In genomic region chr3:9933561-9934234, GRCh38 we compare ENCODE assay signal across 2 cellular contexts.
TF ChIP-seq lines count a peak whose summit lies in the region.

Gene CRELD1, plus strand, starts transcription at chr3:9933834. Its CDS starts 605 bp downstream, at chr3:9934439.

TF ChIP-seq in HCT116, 20 proteins besides CTCF, POLR2A, EP300 and RAD21 (continued from another document):
- TF ChIP-seq YY1 (IDR thresholded peaks at IDR 0.05; ENCODE audit: extremely low read depth, insufficient replicate concordance, low read depth, low read length), result no peak
- no peak for TF ChIP-seq ZFX (IDR thresholded peaks at IDR 0.05)
- TF ChIP-seq SIN3A (IDR thresholded peaks at IDR 0.05; ENCODE audit: low read depth), result peak; percentile 94
- TF ChIP-seq TCF7L2 (IDR thresholded peaks at IDR 0.05; ENCODE audit: borderline replicate concordance, extremely low read depth, insufficient read depth, insufficient read length), result peak; percentile 91
- peak; percentile 95 for TF ChIP-seq MAX (IDR thresholded peaks at IDR 0.05)
- no peak for TF ChIP-seq ZNF274 (IDR thresholded peaks at IDR 0.05; ENCODE audit: low read depth, low read length)
- TF ChIP-seq POLR2AphosphoS5 (IDR thresholded peaks at IDR 0.05; ENCODE audit: low read depth, low read length), result peak; percentile 83
- TF ChIP-seq SP1 (IDR thresholded peaks at IDR 0.05; ENCODE audit: low read depth), result peak; percentile 87
- TF ChIP-seq, protein P1, sequence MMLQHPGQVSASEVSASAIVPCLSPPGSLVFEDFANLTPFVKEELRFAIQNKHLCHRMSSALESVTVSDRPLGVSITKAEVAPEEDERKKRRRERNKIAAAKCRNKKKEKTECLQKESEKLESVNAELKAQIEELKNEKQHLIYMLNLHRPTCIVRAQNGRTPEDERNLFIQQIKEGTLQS (IDR thresholded peaks at IDR 0.05), result no peak

TF ChIP-seq in SK-N-SH, 30 proteins besides CTCF, POLR2A, EP300 and RAD21 (continued from another document):
- TF ChIP-seq, protein P2, sequence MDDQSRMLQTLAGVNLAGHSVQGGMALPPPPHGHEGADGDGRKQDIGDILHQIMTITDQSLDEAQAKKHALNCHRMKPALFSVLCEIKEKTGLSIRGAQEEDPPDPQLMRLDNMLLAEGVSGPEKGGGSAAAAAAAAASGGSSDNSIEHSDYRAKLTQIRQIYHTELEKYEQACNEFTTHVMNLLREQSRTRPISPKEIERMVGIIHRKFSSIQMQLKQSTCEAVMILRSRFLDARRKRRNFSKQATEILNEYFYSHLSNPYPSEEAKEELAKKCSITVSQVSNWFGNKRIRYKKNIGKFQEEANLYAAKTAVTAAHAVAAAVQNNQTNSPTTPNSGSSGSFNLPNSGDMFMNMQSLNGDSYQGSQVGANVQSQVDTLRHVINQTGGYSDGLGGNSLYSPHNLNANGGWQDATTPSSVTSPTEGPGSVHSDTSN (IDR thresholded peaks at IDR 0.05), result no peak
- no peak; the same call in 1 of the 2 replicates for TF ChIP-seq IRF3 (IDR thresholded peaks at IDR 0.05; ENCODE audit: low read depth, low read length)
- TF ChIP-seq, protein P3, sequence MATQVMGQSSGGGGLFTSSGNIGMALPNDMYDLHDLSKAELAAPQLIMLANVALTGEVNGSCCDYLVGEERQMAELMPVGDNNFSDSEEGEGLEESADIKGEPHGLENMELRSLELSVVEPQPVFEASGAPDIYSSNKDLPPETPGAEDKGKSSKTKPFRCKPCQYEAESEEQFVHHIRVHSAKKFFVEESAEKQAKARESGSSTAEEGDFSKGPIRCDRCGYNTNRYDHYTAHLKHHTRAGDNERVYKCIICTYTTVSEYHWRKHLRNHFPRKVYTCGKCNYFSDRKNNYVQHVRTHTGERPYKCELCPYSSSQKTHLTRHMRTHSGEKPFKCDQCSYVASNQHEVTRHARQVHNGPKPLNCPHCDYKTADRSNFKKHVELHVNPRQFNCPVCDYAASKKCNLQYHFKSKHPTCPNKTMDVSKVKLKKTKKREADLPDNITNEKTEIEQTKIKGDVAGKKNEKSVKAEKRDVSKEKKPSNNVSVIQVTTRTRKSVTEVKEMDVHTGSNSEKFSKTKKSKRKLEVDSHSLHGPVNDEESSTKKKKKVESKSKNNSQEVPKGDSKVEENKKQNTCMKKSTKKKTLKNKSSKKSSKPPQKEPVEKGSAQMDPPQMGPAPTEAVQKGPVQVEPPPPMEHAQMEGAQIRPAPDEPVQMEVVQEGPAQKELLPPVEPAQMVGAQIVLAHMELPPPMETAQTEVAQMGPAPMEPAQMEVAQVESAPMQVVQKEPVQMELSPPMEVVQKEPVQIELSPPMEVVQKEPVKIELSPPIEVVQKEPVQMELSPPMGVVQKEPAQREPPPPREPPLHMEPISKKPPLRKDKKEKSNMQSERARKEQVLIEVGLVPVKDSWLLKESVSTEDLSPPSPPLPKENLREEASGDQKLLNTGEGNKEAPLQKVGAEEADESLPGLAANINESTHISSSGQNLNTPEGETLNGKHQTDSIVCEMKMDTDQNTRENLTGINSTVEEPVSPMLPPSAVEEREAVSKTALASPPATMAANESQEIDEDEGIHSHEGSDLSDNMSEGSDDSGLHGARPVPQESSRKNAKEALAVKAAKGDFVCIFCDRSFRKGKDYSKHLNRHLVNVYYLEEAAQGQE (IDR thresholded peaks at IDR 0.05; ENCODE audit: low read depth, low read length), result no peak
- peak; percentile 74 for TF ChIP-seq CHD2 (IDR thresholded peaks at IDR 0.05; ENCODE audit: low read length, partially characterized antibody)
- TF ChIP-seq GABPA (IDR thresholded peaks at IDR 0.05; ENCODE audit: low read depth), result peak; percentile 61
- TF ChIP-seq FOXM1 (IDR thresholded peaks at IDR 0.05; ENCODE audit: low read depth), result no peak
- TF ChIP-seq RXRA (IDR thresholded peaks at IDR 0.05; ENCODE audit: borderline replicate concordance, low read depth), result no peak
- TF ChIP-seq USF2 (IDR thresholded peaks at IDR 0.05; ENCODE audit: borderline replicate concordance, low read depth, low read length), result no peak
- TF ChIP-seq TEAD4 (IDR thresholded peaks at IDR 0.05; ENCODE audit: borderline replicate concordance, insufficient read depth), result no peak
- no peak for TF ChIP-seq SMC3 (IDR thresholded peaks at IDR 0.05; ENCODE audit: low read depth, low read length)
- no peak for TF ChIP-seq YY1 (IDR thresholded peaks at IDR 0.05; ENCODE audit: low read depth)
- TF ChIP-seq RFX5 (IDR thresholded peaks at IDR 0.05; ENCODE audit: low read length), result peak; percentile 91
- TF ChIP-seq NRF1 (IDR thresholded peaks at IDR 0.05; ENCODE audit: low read depth, low read length), result no peak
- TF ChIP-seq TAF1 (IDR thresholded peaks at IDR 0.05; ENCODE audit: borderline replicate concordance, low read depth, low read length), result peak; percentile 45; the same call in 1 of the 2 replicates
- TF ChIP-seq POLR2AphosphoS5 (IDR thresholded peaks at IDR 0.05; ENCODE audit: low read depth, low read length), result peak; percentile 77
- TF ChIP-seq JUND (IDR thresholded peaks at IDR 0.05), result no peak
- peak; percentile 31; the same call in 1 of the 2 replicates for TF ChIP-seq ELF1 (IDR thresholded peaks at IDR 0.05)
- TF ChIP-seq, protein P4, sequence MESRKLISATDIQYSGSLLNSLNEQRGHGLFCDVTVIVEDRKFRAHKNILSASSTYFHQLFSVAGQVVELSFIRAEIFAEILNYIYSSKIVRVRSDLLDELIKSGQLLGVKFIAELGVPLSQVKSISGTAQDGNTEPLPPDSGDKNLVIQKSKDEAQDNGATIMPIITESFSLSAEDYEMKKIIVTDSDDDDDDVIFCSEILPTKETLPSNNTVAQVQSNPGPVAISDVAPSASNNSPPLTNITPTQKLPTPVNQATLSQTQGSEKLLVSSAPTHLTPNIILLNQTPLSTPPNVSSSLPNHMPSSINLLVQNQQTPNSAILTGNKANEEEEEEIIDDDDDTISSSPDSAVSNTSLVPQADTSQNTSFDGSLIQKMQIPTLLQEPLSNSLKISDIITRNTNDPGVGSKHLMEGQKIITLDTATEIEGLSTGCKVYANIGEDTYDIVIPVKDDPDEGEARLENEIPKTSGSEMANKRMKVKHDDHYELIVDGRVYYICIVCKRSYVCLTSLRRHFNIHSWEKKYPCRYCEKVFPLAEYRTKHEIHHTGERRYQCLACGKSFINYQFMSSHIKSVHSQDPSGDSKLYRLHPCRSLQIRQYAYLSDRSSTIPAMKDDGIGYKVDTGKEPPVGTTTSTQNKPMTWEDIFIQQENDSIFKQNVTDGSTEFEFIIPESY (IDR thresholded peaks at IDR 0.05; ENCODE audit: borderline replicate concordance, low read depth), result no peak
